ENCODE assay signal across 1 cellular context in the genomic region with DNA sequence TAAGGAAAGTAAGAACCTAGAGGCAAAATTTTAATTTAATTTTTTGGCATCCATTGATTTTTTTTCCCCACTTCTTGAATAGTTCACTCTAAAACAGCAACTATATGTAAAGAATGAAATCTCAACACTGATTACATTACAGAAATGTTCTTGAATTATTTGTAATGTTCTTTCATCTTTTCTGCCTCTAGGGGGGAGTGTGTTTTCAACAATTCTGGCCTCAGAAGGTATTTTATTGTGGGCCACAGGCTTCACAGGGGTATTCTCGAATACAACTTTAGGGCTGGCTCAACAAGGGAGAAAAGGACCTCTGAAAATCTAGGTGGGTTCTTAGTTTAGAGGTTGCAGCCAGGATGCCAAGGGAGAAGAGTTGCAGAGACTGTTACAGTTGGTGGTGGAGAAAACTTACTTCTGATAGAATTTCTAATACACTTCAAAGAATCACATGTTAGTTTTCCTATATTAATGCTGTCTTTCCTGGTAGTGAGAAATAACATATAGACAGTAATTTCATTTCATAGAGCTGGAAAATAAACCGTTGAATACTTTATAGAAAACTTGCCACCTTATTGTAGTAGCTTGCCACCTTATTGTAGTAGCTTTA.
TF ChIP-seq lines count a peak whose summit lies in the region.

No MANE protein-coding gene starts in this region.

TF ChIP-seq in H1, 55 proteins besides CTCF, POLR2A, EP300 and RAD21 (continued from another document):
- no peak for TF ChIP-seq CTBP2 (IDR thresholded peaks at IDR 0.05; ENCODE audit: borderline replicate concordance, insufficient read depth, insufficient read length, low read length)
- TF ChIP-seq POLR2AphosphoS5 (IDR thresholded peaks at IDR 0.05; ENCODE audit: low read depth, low read length) = no peak
- no peak for TF ChIP-seq JUND (IDR thresholded peaks at IDR 0.05; ENCODE audit: low read length)
